Comparison of ENCODE assay signal across 15 cellular contexts in genomic region chr5:139870677-139871076, GRCh38.
"Had no signal": no experiment of that assay in that cellular context is flagged by ENCODE, and none has a peak within 500 bp of the region (broad histone marks: within the 10 kb centered on the region; RNA-seq: fewer than 3 reads in every experiment).

No MANE protein-coding gene starts in this region.

- H3K36me3 ChIP-seq: heart left ventricle, neutrophil, right atrium auricular region had no signal

- FAIRE-seq: small intestine had no signal

- H3K9me3 ChIP-seq: heart left ventricle, mucosa of descending colon, neutrophil, right atrium auricular region had no signal

- DNase-seq: cerebellar nuclear complex; effector CD8-positive, alpha-beta T cell; foreskin melanocyte; hippocampal formation; kidney glomerular epithelial cell; mucosa of descending colon; naive thymus-derived CD8-positive, alpha-beta T cell; small intestine; stimulated activated CD4-positive, alpha-beta T cell treated with anti-CD3 and anti-CD28 coated beads, Interleukin-12 subunit alpha, Interleukin-12 subunit beta, amount 100 ng/mL, for 4 hours; stimulated activated naive CD4-positive, alpha-beta T cell treated with Interleukin-2 at 50 U/mL for 16 hours; trophoblast cell had no signal

- H3K4me3 ChIP-seq: coronary artery, heart left ventricle, mucosa of descending colon, right atrium auricular region had no signal

- H3K27me3 ChIP-seq: heart left ventricle, right atrium auricular region had no signal

- H3K27ac ChIP-seq: coronary artery, heart left ventricle, neutrophil, right atrium auricular region had no signal
